ENCODE assay signal across 6 cellular contexts in genomic region chr11:21402274-21402673, GRCh38.
"Had no signal": no experiment of that assay in that cellular context is flagged by ENCODE, and none has a peak within 500 bp of the region (broad histone marks: within the 10 kb centered on the region; RNA-seq: fewer than 3 reads in every experiment).

No MANE protein-coding gene starts in this region.

- FAIRE-seq: H54, HTR-8/SVneo had no signal

- H3K4me3 Mint-ChIP-seq: H9 had no signal

- H2AFZ ChIP-seq: GM23248 had no signal

- H3K9ac ChIP-seq: GM23248 had no signal

- H3K27ac ChIP-seq: GM23248 had no signal

- H3K27ac Mint-ChIP-seq: H9 had no signal

- DNase-seq: GM23248, H9, HCEC 1CT, KBM-7 had no signal

- H3K9me3 Mint-ChIP-seq: H9 had no signal

- H3K4me3 ChIP-seq: GM23248 had no signal
